ENCODE assay signal across 8 cellular contexts in genomic region chr2:111116843-111117665, GRCh38. TPM values are rescaled to one million over a fixed set of nuclear protein-coding genes. Genes with fewer than 3 reads are reported as not detected.
DNase-seq lines count a peak whose midpoint lies in the region; ATAC-seq and TF ChIP-seq lines count a peak whose summit lies in the region.

No MANE protein-coding gene starts in this region.

- no peaks in the 10 kb centered on the region for H3K36me3 ChIP-seq in psoas muscle (ENCODE audit: insufficient read depth in 1 of 2, low read depth in 1 of 2)

- in situ Hi-C loops in GM13976 (cut with MboI; ENCODE audit: low sequenced_read_pairs, unreplicated experiment), result no loop called here
- in situ Hi-C loops in astrocyte of the cerebellum (cut with HindIII; ENCODE audit: low sequenced_read_pairs), result no loop called here

- peaks cover 15% of the 10 kb centered on the region for H3K4me1 ChIP-seq in psoas muscle

- TF ChIP-seq CTCF in GM13976 (IDR thresholded peaks at IDR 0.05; ENCODE audit: borderline replicate concordance, control extremely low read depth, extremely low read depth, insufficient read depth, missing control alignments), result peak; percentile 60
- peak; percentile 97 for TF ChIP-seq CTCF in astrocyte of the cerebellum (IDR thresholded peaks at IDR 0.05; ENCODE audit: low read depth, low read length, missing control alignments)
- peak; percentile 92 for TF ChIP-seq CTCF in psoas muscle (IDR thresholded peaks at IDR 0.05)

- DNase-seq in GM13976 (ENCODE audit: low spot score), result peak; percentile 75
- DNase-seq in NCI-H146 (lab: John Stamatoyannopoulos, UW), result peak; percentile 88
- peak in 4 of 5 experiments; percentile 52 to 75 (median 56) for DNase-seq in T-helper 2 cell
- peak; percentile 37 for DNase-seq in astrocyte of the cerebellum (ENCODE audit: low read depth)
- DNase-seq in hepatic stellate cell (ENCODE audit: low spot score), result peak; percentile 85
- peak; percentile 66 to 87 for DNase-seq in psoas muscle

- H3K4me3 ChIP-seq in astrocyte of the cerebellum (ENCODE audit: low read depth, low read length) (peak overlapping the region; percentile 42), psoas muscle (peak overlapping the region; percentile 84)

- H3K27me3 ChIP-seq in psoas muscle (ENCODE audit: insufficient read depth in 3 of 3, low read length in 2 of 3), result peaks cover 0 to 7% (median 0%) of the 10 kb centered on the region in 3 donors

- H3K9me3 ChIP-seq in psoas muscle, result no peaks in the 10 kb centered on the region

- H3K27ac ChIP-seq in psoas muscle, result no peak overlapping the region

- intact Hi-C loops in psoas muscle (cut with DNase I), result loop anchor here in 1 of 2 donors (2.0 to 10.0 kb wide), 4 partner anchors 305 to 618 kb away; no protein-coding TSS in a partner anchor

- peak; percentile 55 to 77 (median 67) for ATAC-seq in psoas muscle
- ATAC-seq in GM19467 (IDR thresholded peaks at IDR 0.05; ENCODE audit: unreplicated experiment), result no peak
- ATAC-seq in GM21576 (IDR thresholded peaks at IDR 0.05; ENCODE audit: unreplicated experiment), result no peak

- 3 to 4% (median 3%) methylated on average over 31 to 33 of the region's 33 CpGs for WGBS in psoas muscle, 3 donors

RNA-seq across cellular contexts. Expression of gene BCL2L11, which starts 3.7 kb away (rescaled TPM):
- 10 to 100 TPM in 2 of 4 donors, 1 to 10 TPM in 2; 8.2 to 25.4 (median 11.7) TPM for total RNA-seq in psoas muscle
- 1 to 10 TPM; 2.5 to 7.4 (median 4.6) TPM for polyA plus RNA-seq in psoas muscle

Comparison
In these comparisons a context has a peak if more than half of its experiments do, and no peak if none do; other contexts are left out.
1. DNase-seq: peak in every context shown above with its lines; median percentile 88 in NCI-H146; 85 in hepatic stellate cell; 76 in psoas muscle; 75 in GM13976; 56 in T-helper 2 cell; 37 in astrocyte of the cerebellum.
2. ATAC-seq: peak in psoas muscle (4 of 4); none in GM19467 (single experiment) and GM21576 (single experiment).
3. Peak in every context shown above with its lines, with median percentiles within 50 percentile points of each other: CTCF ChIP-seq.